ENCODE assay signal across 16 cellular contexts in the genomic region with DNA sequence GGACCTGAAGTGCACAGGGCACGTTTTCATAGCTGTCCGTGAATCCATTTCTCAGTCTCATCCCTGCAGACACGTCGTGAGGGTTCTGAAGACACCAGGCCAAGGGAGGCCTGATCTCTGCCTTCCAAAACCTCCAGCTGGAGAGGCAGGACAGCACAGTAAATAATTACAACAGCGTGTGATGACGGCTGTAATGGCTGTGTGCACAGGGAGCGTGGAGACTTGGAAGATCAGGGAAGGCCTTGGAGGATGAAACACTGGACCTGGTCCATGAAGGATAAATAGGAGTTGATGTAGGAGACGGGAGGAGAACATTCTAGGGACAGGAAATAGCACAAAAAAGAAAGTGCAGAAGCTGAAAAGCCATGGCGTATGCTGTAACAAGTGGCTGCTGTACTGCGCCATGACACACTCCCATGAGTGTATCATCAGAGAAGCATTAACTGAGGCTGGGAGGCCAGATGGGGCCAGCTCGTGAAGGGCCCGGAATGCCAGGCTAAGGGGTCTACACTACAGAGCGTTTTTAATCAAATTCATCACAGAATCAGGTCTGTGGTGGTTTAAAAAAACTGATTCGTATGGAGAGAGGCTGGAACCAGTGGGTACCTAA.
DNase-seq lines count a peak whose midpoint lies in the region; ATAC-seq and TF ChIP-seq lines count a peak whose summit lies in the region.
"Had no signal": no experiment of that assay in that cellular context is flagged by ENCODE, and none has a peak within 500 bp of the region (broad histone marks: within the 10 kb centered on the region; RNA-seq: fewer than 3 reads in every experiment).

No MANE protein-coding gene starts in this region.

- intact Hi-C loops in Right ventricle myocardium inferior (cut with DNase I) (no loop called here), cardiac septum (cut with DNase I) (no loop called here), right cardiac atrium (cut with DNase I) (no loop called here), sigmoid colon (cut with DNase I) (no loop called here)

- no peak overlapping the region for H3K4me3 ChIP-seq in right cardiac atrium (ENCODE audit: low read length)
- H3K4me3 ChIP-seq in sigmoid colon = no peak overlapping the region
- H3K4me3 ChIP-seq: MG63 had no signal

- H3K36me3 ChIP-seq in sigmoid colon = peaks cover 0 to 21% (median 2%) of the 10 kb centered on the region in 4 donors
- H3K36me3 ChIP-seq: MG63 had no signal

- ATAC-seq in Right ventricle myocardium inferior (peak; percentile 67), right cardiac atrium (peak; percentile 21 to 24), GM21529 (IDR thresholded peaks at IDR 0.05; ENCODE audit: unreplicated experiment) (no peak)

- no peak for TF ChIP-seq EP300 in sigmoid colon (IDR thresholded peaks at IDR 0.05)

- DNase-seq in Right ventricle myocardium inferior (ENCODE audit: missing footprints) (no peak), cardiac septum (ENCODE audit: low spot score) (no peak), right cardiac atrium (peak in 1 of 3 donors; percentile 62), sigmoid colon (peak; percentile 34), cerebellum (ENCODE audit: low spot score) (no peak), SK-N-DZ (ENCODE audit: low spot score) (no peak), T1000 (lab: John Stamatoyannopoulos, UW) (no peak)
- DNase-seq: CD8-positive, alpha-beta memory T cell; DMS79 treated with DMSO at 0.1 percent for 48 hours; H9; Karpas-422; MG63; NCI-H1092 treated with DMSO at 0.1 percent for 48 hours; NCI-H2081 treated with DMSO at 0.1 percent for 48 hours; NCI-H510A treated with DMSO at 0.1 percent for 48 hours had no signal

- H3K27ac ChIP-seq in right cardiac atrium (ENCODE audit: low read length) (no peak overlapping the region), sigmoid colon (no peak overlapping the region)

- H3K4me1 ChIP-seq in right cardiac atrium (ENCODE audit: control insufficient read depth, insufficient read depth, low read length) (peaks cover 3% of the 10 kb centered on the region), sigmoid colon (no peaks in the 10 kb centered on the region)

- no peak for TF ChIP-seq CTCF in sigmoid colon (IDR thresholded peaks at IDR 0.05)

- TF ChIP-seq POLR2A in sigmoid colon (IDR thresholded peaks at IDR 0.05) = no peak

- H3K9me3 ChIP-seq in right cardiac atrium (ENCODE audit: control insufficient read depth, low read length) (no peaks in the 10 kb centered on the region), sigmoid colon (no peaks in the 10 kb centered on the region)
- H3K9me3 ChIP-seq: MG63 had no signal

- 76% methylated on average over 14 of the region's 14 CpGs for WGBS in right cardiac atrium
- WGBS in sigmoid colon, 2 donors = 95% methylated on average over 14 of the region's 14 CpGs

- H3K27me3 ChIP-seq in right cardiac atrium (ENCODE audit: control insufficient read depth, insufficient read depth) (no peaks in the 10 kb centered on the region), sigmoid colon (no peaks in the 10 kb centered on the region)
- H3K27me3 ChIP-seq: MG63 had no signal
